Comparison of ENCODE assay signal across 1 cellular context in genomic region chr11:73889019-73889418, GRCh38.
TF ChIP-seq lines count a peak whose summit lies in the region.

No MANE protein-coding gene starts in this region.

TF ChIP-seq in K562, 482 proteins besides CTCF, POLR2A, EP300 and RAD21 (continued from another document):
- TF ChIP-seq ZNF318 (IDR thresholded peaks at IDR 0.05; ENCODE audit: borderline replicate concordance in 1 of 2, low read depth in 1 of 2) (no peak), STAT5A (IDR thresholded peaks at IDR 0.05; ENCODE audit: borderline replicate concordance, low read length) (no peak), TCF15 (CRISPR knock-in tag; IDR thresholded peaks at IDR 0.05) (no peak), ZNF232 (CRISPR knock-in tag; IDR thresholded peaks at IDR 0.05) (no peak), ZFP30 (CRISPR knock-in tag; IDR thresholded peaks at IDR 0.05; ENCODE audit: borderline replicate concordance) (no peak), KDM1A (IDR thresholded peaks at IDR 0.05) (no peak)
